ENCODE assay signal across 24 cellular contexts in the genomic region with DNA sequence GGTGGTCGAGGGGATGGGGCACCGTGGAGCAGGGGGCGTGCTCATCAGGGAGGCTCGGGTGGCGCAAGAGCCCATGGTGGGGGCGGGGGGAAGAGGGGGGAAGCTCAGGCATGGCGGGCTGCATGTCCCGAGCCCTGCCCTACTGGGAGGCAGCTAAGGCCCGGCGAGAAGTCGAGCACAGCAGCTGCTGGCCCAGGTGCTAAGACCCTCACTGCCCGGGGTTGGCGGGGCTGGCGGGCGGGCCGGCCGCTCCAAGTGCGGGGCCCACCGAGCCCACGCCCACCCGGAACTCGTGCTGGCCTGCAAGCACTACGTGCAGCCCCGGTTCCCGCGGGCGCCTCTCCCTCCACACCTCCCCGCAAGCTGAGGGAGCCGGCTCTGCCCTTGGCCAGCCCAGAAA. TPM values are rescaled to one million over a fixed set of nuclear protein-coding genes. Genes with fewer than 3 reads are reported as not detected.
"Had no signal": no experiment of that assay in that cellular context is flagged by ENCODE, and none has a peak within 500 bp of the region (broad histone marks: within the 10 kb centered on the region; RNA-seq: fewer than 3 reads in every experiment).

No MANE protein-coding gene starts in this region.

- H3K36me3 Mint-ChIP-seq: IgD-negative memory B cell, T-cell had no signal

- H3K4me3 Mint-ChIP-seq: IgD-negative memory B cell, T-cell had no signal

- H3K27me3 Mint-ChIP-seq: IgD-negative memory B cell had no signal

- H3K27ac Mint-ChIP-seq: IgD-negative memory B cell, T-cell had no signal

- H3K4me2 ChIP-seq: SK-N-SH had no signal

- ATAC-seq: Panc1, PC-3, T-cell had no signal

- FAIRE-seq: HTR-8/SVneo had no signal

- H3K9me3 ChIP-seq: SK-N-SH had no signal

- H3K4me1 Mint-ChIP-seq: IgD-negative memory B cell, T-cell had no signal

- H3K9ac ChIP-seq: SK-N-SH had no signal

- DNase-seq: NCI-H1092; NCI-H1105 treated with DMSO at 0.1 percent for 48 hours; NCI-H1417 treated with DMSO at 0.1 percent for 48 hours; NCI-H1694 treated with DMSO at 0.1 percent for 48 hours; NCI-H2029; NCI-H2081 treated with DMSO at 0.1 percent for 48 hours; NCI-H2171; NCI-H226; NCI-H446; NCI-H510A; NCI-H524 treated with DMSO at 0.1 percent for 48 hours; NCI-H774; NK-92 treated with Interleukin-12 subunit alpha and Interleukin-12 subunit beta, amount 100 ng/mL, for 24 hours; PC-3; SHP77; SK-N-SH; SW 1271; T-cell had no signal

- H3K27ac ChIP-seq: HL-60, RWPE1 had no signal

- H3K9me3 Mint-ChIP-seq: T-cell had no signal

RNA-seq across cellular contexts. Expression of gene FAM171A1, which starts 55.0 kb away (rescaled TPM):
- total RNA-seq: OCI-LY7 had no signal
